ENCODE assay signal across 1 cellular context in the genomic region with DNA sequence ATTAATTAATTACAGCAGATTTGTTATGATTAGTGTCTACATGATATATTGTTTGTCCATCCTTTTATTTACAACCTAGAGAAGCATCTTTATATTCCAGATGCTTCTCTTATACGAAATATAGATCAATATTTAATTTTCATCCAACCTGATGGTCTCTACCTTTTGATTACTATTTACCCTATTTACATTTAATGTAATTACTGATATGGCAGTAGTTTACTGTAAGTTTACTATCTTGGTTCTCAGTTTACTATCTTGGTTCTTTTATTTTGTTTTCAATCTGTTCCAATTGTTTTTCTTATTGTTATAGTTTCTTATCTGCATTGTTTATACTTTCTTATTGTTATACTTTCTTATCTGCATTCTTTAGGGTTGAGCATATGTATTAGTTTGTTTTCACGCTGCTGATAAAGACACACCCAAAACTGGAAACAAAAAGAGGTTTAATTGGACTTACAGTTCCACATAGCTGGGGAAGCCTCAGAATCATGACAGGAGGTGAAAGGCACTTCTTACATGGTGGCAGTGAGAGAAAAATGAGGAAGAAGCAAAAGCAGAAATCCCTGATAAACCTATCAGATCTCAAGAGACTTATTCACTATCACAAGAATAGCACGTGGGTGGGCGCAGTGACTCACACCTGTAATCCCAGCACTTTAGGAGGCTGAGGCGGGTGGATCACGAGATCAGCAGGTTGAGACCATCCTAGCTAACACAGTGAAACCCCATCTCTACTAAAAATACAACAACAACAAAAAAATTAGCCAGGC.
TF ChIP-seq lines count a peak whose summit lies in the region.

No MANE protein-coding gene starts in this region.

TF ChIP-seq in HEK293, 187 proteins besides CTCF, POLR2A, EP300 and RAD21 (continued from another document and continues in another):
- TF ChIP-seq, protein P1, sequence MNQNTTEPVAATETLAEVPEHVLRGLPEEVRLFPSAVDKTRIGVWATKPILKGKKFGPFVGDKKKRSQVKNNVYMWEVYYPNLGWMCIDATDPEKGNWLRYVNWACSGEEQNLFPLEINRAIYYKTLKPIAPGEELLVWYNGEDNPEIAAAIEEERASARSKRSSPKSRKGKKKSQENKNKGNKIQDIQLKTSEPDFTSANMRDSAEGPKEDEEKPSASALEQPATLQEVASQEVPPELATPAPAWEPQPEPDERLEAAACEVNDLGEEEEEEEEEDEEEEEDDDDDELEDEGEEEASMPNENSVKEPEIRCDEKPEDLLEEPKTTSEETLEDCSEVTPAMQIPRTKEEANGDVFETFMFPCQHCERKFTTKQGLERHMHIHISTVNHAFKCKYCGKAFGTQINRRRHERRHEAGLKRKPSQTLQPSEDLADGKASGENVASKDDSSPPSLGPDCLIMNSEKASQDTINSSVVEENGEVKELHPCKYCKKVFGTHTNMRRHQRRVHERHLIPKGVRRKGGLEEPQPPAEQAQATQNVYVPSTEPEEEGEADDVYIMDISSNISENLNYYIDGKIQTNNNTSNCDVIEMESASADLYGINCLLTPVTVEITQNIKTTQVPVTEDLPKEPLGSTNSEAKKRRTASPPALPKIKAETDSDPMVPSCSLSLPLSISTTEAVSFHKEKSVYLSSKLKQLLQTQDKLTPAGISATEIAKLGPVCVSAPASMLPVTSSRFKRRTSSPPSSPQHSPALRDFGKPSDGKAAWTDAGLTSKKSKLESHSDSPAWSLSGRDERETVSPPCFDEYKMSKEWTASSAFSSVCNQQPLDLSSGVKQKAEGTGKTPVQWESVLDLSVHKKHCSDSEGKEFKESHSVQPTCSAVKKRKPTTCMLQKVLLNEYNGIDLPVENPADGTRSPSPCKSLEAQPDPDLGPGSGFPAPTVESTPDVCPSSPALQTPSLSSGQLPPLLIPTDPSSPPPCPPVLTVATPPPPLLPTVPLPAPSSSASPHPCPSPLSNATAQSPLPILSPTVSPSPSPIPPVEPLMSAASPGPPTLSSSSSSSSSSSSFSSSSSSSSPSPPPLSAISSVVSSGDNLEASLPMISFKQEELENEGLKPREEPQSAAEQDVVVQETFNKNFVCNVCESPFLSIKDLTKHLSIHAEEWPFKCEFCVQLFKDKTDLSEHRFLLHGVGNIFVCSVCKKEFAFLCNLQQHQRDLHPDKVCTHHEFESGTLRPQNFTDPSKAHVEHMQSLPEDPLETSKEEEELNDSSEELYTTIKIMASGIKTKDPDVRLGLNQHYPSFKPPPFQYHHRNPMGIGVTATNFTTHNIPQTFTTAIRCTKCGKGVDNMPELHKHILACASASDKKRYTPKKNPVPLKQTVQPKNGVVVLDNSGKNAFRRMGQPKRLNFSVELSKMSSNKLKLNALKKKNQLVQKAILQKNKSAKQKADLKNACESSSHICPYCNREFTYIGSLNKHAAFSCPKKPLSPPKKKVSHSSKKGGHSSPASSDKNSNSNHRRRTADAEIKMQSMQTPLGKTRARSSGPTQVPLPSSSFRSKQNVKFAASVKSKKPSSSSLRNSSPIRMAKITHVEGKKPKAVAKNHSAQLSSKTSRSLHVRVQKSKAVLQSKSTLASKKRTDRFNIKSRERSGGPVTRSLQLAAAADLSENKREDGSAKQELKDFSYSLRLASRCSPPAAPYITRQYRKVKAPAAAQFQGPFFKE (tag by site-specific recombination; IDR thresholded peaks at IDR 0.05; ENCODE audit: borderline replicate concordance) = no peak
- TF ChIP-seq OSR2 (tag by site-specific recombination; IDR thresholded peaks at IDR 0.05) (no peak), SP3 (tag by site-specific recombination; IDR thresholded peaks at IDR 0.05) (0 out of 2 replicates have a peak, but pooled peaks have one; percentile 25), ZNF214 (tag by site-specific recombination; IDR thresholded peaks at IDR 0.05; ENCODE audit: borderline replicate concordance) (no peak), ZNF10 (tag by site-specific recombination; IDR thresholded peaks at IDR 0.05) (no peak), KLF16 (tag by site-specific recombination; IDR thresholded peaks at IDR 0.05) (no peak), ZFP69B (tag by site-specific recombination; IDR thresholded peaks at IDR 0.05) (no peak), GFI1B (tag by site-specific recombination; IDR thresholded peaks at IDR 0.05) (no peak), ZNF837 (tag by site-specific recombination; IDR thresholded peaks at IDR 0.05) (no peak), GLI4 (tag by site-specific recombination; IDR thresholded peaks at IDR 0.05) (no peak), ZNF350 (tag by site-specific recombination; IDR thresholded peaks at IDR 0.05) (no peak; the same call in 1 of the 2 replicates), SCRT2 (tag by site-specific recombination; IDR thresholded peaks at IDR 0.05) (no peak), ZFHX2 (tag by site-specific recombination; conservative IDR thresholded peaks at IDR 0.05) (peak; percentile 64), ZNF23 (tag by site-specific recombination; IDR thresholded peaks at IDR 0.05; ENCODE audit: borderline replicate concordance) (no peak), WT1 (tag by site-specific recombination; IDR thresholded peaks at IDR 0.05) (no peak), ZSCAN16 (tag by site-specific recombination; IDR thresholded peaks at IDR 0.05) (no peak), ZNF555 (tag by site-specific recombination; conservative IDR thresholded peaks at IDR 0.05) (no peak), ZNF146 (tag by site-specific recombination; IDR thresholded peaks at IDR 0.05) (no peak), ZNF701 (tag by site-specific recombination; IDR thresholded peaks at IDR 0.05) (no peak), ZNF266 (tag by site-specific recombination; IDR thresholded peaks at IDR 0.05; ENCODE audit: low read depth) (no peak), ZBTB21 (tag by site-specific recombination; IDR thresholded peaks at IDR 0.05) (0 out of 2 replicates have a peak, but pooled peaks have one; percentile 7)
- TF ChIP-seq, protein P2, sequence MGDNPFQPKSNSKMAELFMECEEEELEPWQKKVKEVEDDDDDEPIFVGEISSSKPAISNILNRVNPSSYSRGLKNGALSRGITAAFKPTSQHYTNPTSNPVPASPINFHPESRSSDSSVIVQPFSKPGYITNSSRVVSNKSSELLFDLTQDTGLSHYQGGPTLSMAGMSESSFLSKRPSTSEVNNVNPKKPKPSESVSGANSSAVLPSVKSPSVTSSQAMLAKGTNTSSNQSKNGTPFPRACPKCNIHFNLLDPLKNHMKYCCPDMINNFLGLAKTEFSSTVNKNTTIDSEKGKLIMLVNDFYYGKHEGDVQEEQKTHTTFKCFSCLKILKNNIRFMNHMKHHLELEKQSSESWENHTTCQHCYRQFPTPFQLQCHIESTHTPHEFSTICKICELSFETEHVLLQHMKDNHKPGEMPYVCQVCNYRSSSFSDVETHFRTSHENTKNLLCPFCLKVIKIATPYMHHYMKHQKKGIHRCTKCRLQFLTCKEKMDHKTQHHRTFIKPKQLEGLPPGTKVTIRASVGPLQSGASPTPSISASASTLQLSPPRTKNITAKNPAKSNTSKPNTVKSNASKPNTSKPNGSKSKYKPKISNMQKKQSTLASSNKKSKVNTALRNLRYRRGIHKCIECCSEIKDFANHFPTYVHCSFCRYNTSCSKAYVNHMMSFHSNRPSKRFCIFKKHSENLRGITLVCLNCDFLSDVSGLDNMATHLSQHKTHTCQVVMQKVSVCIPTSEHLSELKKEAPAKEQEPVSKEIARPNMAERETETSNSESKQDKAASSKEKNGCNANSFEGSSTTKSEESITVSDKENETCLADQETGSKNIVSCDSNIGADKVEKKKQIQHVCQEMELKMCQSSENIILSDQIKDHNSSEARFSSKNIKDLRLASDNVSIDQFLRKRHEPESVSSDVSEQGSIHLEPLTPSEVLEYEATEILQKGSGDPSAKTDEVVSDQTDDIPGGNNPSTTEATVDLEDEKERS (tag by site-specific recombination; IDR thresholded peaks at IDR 0.05) = peak; percentile 77; the same call in 1 of the 2 replicates
- TF ChIP-seq, protein P3, sequence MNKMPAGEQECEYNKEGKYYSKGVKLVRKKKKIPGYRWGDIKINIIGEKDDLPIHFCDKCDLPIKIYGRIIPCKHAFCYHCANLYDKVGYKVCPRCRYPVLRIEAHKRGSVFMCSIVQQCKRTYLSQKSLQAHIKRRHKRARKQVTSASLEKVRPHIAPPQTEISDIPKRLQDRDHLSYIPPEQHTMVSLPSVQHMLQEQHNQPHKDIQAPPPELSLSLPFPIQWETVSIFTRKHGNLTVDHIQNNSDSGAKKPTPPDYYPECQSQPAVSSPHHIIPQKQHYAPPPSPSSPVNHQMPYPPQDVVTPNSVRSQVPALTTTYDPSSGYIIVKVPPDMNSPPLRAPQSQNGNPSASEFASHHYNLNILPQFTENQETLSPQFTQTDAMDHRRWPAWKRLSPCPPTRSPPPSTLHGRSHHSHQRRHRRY (tag by site-specific recombination; IDR thresholded peaks at IDR 0.05) = no peak
- TF ChIP-seq, protein P4, sequence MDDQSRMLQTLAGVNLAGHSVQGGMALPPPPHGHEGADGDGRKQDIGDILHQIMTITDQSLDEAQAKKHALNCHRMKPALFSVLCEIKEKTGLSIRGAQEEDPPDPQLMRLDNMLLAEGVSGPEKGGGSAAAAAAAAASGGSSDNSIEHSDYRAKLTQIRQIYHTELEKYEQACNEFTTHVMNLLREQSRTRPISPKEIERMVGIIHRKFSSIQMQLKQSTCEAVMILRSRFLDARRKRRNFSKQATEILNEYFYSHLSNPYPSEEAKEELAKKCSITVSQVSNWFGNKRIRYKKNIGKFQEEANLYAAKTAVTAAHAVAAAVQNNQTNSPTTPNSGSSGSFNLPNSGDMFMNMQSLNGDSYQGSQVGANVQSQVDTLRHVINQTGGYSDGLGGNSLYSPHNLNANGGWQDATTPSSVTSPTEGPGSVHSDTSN (CRISPR knock-in tag; IDR thresholded peaks at IDR 0.05) = no peak
- TF ChIP-seq, protein P5, sequence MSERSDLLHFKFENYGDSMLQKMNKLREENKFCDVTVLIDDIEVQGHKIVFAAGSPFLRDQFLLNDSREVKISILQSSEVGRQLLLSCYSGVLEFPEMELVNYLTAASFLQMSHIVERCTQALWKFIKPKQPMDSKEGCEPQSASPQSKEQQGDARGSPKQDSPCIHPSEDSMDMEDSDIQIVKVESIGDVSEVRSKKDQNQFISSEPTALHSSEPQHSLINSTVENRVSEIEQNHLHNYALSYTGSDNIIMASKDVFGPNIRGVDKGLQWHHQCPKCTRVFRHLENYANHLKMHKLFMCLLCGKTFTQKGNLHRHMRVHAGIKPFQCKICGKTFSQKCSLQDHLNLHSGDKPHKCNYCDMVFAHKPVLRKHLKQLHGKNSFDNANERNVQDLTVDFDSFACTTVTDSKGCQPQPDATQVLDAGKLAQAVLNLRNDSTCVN (tag by site-specific recombination; optimal IDR thresholded peaks at IDR 0.05) = no peak
- TF ChIP-seq, protein P6, sequence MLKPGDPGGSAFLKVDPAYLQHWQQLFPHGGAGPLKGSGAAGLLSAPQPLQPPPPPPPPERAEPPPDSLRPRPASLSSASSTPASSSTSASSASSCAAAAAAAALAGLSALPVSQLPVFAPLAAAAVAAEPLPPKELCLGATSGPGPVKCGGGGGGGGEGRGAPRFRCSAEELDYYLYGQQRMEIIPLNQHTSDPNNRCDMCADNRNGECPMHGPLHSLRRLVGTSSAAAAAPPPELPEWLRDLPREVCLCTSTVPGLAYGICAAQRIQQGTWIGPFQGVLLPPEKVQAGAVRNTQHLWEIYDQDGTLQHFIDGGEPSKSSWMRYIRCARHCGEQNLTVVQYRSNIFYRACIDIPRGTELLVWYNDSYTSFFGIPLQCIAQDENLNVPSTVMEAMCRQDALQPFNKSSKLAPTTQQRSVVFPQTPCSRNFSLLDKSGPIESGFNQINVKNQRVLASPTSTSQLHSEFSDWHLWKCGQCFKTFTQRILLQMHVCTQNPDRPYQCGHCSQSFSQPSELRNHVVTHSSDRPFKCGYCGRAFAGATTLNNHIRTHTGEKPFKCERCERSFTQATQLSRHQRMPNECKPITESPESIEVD (tag by site-specific recombination; IDR thresholded peaks at IDR 0.05) = no peak
- TF ChIP-seq, protein P7, sequence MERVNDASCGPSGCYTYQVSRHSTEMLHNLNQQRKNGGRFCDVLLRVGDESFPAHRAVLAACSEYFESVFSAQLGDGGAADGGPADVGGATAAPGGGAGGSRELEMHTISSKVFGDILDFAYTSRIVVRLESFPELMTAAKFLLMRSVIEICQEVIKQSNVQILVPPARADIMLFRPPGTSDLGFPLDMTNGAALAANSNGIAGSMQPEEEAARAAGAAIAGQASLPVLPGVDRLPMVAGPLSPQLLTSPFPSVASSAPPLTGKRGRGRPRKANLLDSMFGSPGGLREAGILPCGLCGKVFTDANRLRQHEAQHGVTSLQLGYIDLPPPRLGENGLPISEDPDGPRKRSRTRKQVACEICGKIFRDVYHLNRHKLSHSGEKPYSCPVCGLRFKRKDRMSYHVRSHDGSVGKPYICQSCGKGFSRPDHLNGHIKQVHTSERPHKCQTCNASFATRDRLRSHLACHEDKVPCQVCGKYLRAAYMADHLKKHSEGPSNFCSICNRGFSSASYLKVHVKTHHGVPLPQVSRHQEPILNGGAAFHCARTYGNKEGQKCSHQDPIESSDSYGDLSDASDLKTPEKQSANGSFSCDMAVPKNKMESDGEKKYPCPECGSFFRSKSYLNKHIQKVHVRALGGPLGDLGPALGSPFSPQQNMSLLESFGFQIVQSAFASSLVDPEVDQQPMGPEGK (tag by site-specific recombination; IDR thresholded peaks at IDR 0.05) = no peak
- TF ChIP-seq, protein P8, sequence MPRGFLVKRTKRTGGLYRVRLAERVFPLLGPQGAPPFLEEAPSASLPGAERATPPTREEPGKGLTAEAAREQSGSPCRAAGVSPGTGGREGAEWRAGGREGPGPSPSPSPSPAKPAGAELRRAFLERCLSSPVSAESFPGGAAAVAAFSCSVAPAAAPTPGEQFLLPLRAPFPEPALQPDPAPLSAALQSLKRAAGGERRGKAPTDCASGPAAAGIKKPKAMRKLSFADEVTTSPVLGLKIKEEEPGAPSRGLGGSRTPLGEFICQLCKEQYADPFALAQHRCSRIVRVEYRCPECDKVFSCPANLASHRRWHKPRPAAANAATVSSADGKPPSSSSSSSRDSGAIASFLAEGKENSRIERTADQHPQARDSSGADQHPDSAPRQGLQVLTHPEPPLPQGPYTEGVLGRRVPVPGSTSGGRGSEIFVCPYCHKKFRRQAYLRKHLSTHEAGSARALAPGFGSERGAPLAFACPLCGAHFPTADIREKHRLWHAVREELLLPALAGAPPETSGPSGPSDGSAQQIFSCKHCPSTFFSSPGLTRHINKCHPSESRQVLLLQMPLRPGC (tag by site-specific recombination; IDR thresholded peaks at IDR 0.05) = no peak
- TF ChIP-seq, protein P9, sequence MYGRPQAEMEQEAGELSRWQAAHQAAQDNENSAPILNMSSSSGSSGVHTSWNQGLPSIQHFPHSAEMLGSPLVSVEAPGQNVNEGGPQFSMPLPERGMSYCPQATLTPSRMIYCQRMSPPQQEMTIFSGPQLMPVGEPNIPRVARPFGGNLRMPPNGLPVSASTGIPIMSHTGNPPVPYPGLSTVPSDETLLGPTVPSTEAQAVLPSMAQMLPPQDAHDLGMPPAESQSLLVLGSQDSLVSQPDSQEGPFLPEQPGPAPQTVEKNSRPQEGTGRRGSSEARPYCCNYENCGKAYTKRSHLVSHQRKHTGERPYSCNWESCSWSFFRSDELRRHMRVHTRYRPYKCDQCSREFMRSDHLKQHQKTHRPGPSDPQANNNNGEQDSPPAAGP (tag by site-specific recombination; IDR thresholded peaks at IDR 0.05) = no peak
- TF ChIP-seq, protein P10, sequence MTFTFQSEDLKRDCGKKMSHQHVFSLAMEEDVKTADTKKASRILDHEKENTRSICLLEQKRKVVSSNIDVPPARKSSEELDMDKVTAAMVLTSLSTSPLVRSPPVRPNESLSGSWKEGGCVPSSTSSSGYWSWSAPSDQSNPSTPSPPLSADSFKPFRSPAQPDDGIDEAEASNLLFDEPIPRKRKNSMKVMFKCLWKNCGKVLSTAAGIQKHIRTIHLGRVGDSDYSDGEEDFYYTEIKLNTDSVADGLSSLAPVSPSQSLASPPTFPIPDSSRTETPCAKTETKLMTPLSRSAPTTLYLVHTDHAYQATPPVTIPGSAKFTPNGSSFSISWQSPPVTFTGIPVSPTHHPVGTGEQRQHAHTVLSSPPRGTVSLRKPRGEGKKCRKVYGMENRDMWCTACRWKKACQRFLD (tag by site-specific recombination; IDR thresholded peaks at IDR 0.05) = no peak
